ENCODE assay signal across 17 cellular contexts in genomic region chr6:21511891-21512550, GRCh38.
DNase-seq lines count a peak whose midpoint lies in the region; ATAC-seq and TF ChIP-seq lines count a peak whose summit lies in the region.
"Had no signal": no experiment of that assay in that cellular context is flagged by ENCODE, and none has a peak within 500 bp of the region (broad histone marks: within the 10 kb centered on the region; RNA-seq: fewer than 3 reads in every experiment).

No MANE protein-coding gene starts in this region.

- H3K4me3 Mint-ChIP-seq in GM23338, result no peak overlapping the region
- H3K4me3 Mint-ChIP-seq in WTC11, result no peak overlapping the region
- H3K4me3 Mint-ChIP-seq: B cell; CD4-positive, alpha-beta T cell; CD8-positive, alpha-beta T cell had no signal

- H3F3A ChIP-seq in GM23338 (replicated peaks; ENCODE audit: low read depth), result no peaks in the 10 kb centered on the region

- H2AFZ ChIP-seq in GM23338, result 0 out of 2 replicates have a peak overlapping the region, but pooled peaks have one; percentile 56

- H3K9me3 Mint-ChIP-seq in GM23338 (no peaks in the 10 kb centered on the region), WTC11 (no peaks in the 10 kb centered on the region)
- H3K9me3 Mint-ChIP-seq: CD4-positive, alpha-beta T cell; CD8-positive, alpha-beta T cell had no signal

- H3K27me3 Mint-ChIP-seq in GM23338 (ENCODE audit: insufficient read depth, low read depth, poor library complexity) (peaks cover 2% of the 10 kb centered on the region), WTC11 (ENCODE audit: low read depth) (no peaks in the 10 kb centered on the region)

- no peak for DNase-seq in GM23338 (ENCODE audit: low spot score)
- no peak for DNase-seq in WTC11 (ENCODE audit: low spot score)
- peak; percentile 21 for DNase-seq in iPS-NIHi11 (ENCODE audit: low spot score)
- no peak for DNase-seq in activated effector memory CD4-positive, alpha-beta T cell treated with Interleukin-2 at 50 U/mL for 16 hours
- DNase-seq in thyroid gland, result no peak
- DNase-seq in NCI-H1694 treated with DMSO at 0.1 percent for 48 hours (lab: John Stamatoyannopoulos, UW), result no peak
- DNase-seq: 8988T; AML-193; Caco-2; Calu3; CD4-positive, alpha-beta T cell; CD8-positive, alpha-beta T cell; DMS79 treated with DMSO at 0.1 percent for 48 hours; GF-D8 had no signal

- ATAC-seq in GM23338 (peak; percentile 51; the same call in 2 of the 3 replicates), WTC11 (peak; percentile 39; the same call in 1 of the 2 replicates)
- ATAC-seq: CD8-positive, alpha-beta T cell had no signal

- 93 to 94% methylated on average over 6 of the region's 6 CpGs for WGBS in thyroid gland, 2 donors

- no peaks in the 10 kb centered on the region for H4K20me1 ChIP-seq in GM23338 (replicated peaks; ENCODE audit: insufficient read depth)
- H4K20me1 ChIP-seq: BLaER1 treated with 17β-estradiol and CSF1 and Interleukin-3, amounts not matched to agents 10 nM and 100 nM had no signal

- H3K36me3 Mint-ChIP-seq in GM23338 (ENCODE audit: low read depth), result no peaks in the 10 kb centered on the region
- H3K36me3 Mint-ChIP-seq in WTC11, result no peaks in the 10 kb centered on the region
- H3K36me3 Mint-ChIP-seq: CD8-positive, alpha-beta T cell had no signal

- POLR2A ChIA-PET in WTC11 (lab: Charles Lee), result no interaction called here

- H3K79me2 ChIP-seq in GM23338 (replicated peaks; ENCODE audit: insufficient read depth), result no peaks in the 10 kb centered on the region

- H3K27ac ChIP-seq in GM23338 (ENCODE audit: low read depth) (no peak overlapping the region), thyroid gland (no peak overlapping the region)
- H3K27ac ChIP-seq: BLaER1 treated with 17β-estradiol and CSF1 and Interleukin-3, amounts not matched to agents 10 nM and 100 nM; C4-2B had no signal

- H3K36me3 ChIP-seq in GM23338 (ENCODE audit: insufficient read depth) (no peaks in the 10 kb centered on the region), thyroid gland (no peaks in the 10 kb centered on the region)
- H3K36me3 ChIP-seq: BLaER1 treated with 17β-estradiol and CSF1 and Interleukin-3, amounts not matched to agents 10 nM and 100 nM had no signal

- TF ChIP-seq CTCF in GM23338 (conservative IDR thresholded peaks at IDR 0.05; ENCODE audit: low read depth in 2 of 2) (no peak), WTC11 (IDR thresholded peaks at IDR 0.05) (no peak), thyroid gland (IDR thresholded peaks at IDR 0.05) (no peak)

- H3K27me3 ChIP-seq in GM23338 (ENCODE audit: insufficient read depth) (no peaks in the 10 kb centered on the region), thyroid gland (no peaks in the 10 kb centered on the region)
- H3K27me3 ChIP-seq: BLaER1 treated with 17β-estradiol and CSF1 and Interleukin-3, amounts not matched to agents 10 nM and 100 nM had no signal

- H3K4me2 ChIP-seq in GM23338, result no peak overlapping the region
- H3K4me2 ChIP-seq: BLaER1 treated with 17β-estradiol and CSF1 and Interleukin-3, amounts not matched to agents 10 nM and 100 nM had no signal

- peaks cover 3% of the 10 kb centered on the region; the same call in 1 of the 2 replicates for H3K4me1 ChIP-seq in GM23338 (ENCODE audit: insufficient read depth)
- no peaks in the 10 kb centered on the region for H3K4me1 ChIP-seq in thyroid gland
- H3K4me1 ChIP-seq: BLaER1 treated with 17β-estradiol and CSF1 and Interleukin-3, amounts not matched to agents 10 nM and 100 nM; Caco-2 had no signal

- no peak for TF ChIP-seq POLR2A in thyroid gland (IDR thresholded peaks at IDR 0.05)

- H3K4me1 Mint-ChIP-seq in GM23338 (peaks cover 4% of the 10 kb centered on the region; the same call in 2 of the 3 replicates), WTC11 (peaks cover 5% of the 10 kb centered on the region; the same call in 1 of the 2 replicates)
- H3K4me1 Mint-ChIP-seq: B cell had no signal

- intact Hi-C loops in thyroid gland (cut with DNase I), result no loop called here

- H3K9me2 ChIP-seq in GM23338 (ENCODE audit: insufficient read depth), result no peaks in the 10 kb centered on the region

- H3K27ac Mint-ChIP-seq in GM23338 (no peak overlapping the region), WTC11 (no peak overlapping the region)
- H3K27ac Mint-ChIP-seq: B cell; CD4-positive, alpha-beta T cell; CD8-positive, alpha-beta T cell had no signal

- no peaks in the 10 kb centered on the region for H3K9me3 ChIP-seq in thyroid gland
- H3K9me3 ChIP-seq: BLaER1 treated with 17β-estradiol and CSF1 and Interleukin-3, amounts not matched to agents 10 nM and 100 nM; Caco-2 had no signal

- CTCF ChIA-PET in WTC11 (lab: Charles Lee), result interaction anchor here (0.6 to 0.8 kb wide), 2 partner anchors 77 to 114 kb away, joined by 3 read pairs; no protein-coding TSS in a partner anchor

- H3K4me3 ChIP-seq in GM23338 (no peak overlapping the region), thyroid gland (replicated peaks in 1 of 3) (no peak overlapping the region)
- H3K4me3 ChIP-seq: BLaER1 treated with 17β-estradiol and CSF1 and Interleukin-3, amounts not matched to agents 10 nM and 100 nM had no signal

TF ChIP-seq in GM23338, 12 proteins besides CTCF, POLR2A, EP300 and RAD21 (continues in another document):
- no peak for TF ChIP-seq ZNF114 (CRISPR knock-in tag; IDR thresholded peaks at IDR 0.05)
- TF ChIP-seq EZH2phosphoT487 (IDR thresholded peaks at IDR 0.05; ENCODE audit: unreplicated experiment), result no peak
- TF ChIP-seq, protein P1, sequence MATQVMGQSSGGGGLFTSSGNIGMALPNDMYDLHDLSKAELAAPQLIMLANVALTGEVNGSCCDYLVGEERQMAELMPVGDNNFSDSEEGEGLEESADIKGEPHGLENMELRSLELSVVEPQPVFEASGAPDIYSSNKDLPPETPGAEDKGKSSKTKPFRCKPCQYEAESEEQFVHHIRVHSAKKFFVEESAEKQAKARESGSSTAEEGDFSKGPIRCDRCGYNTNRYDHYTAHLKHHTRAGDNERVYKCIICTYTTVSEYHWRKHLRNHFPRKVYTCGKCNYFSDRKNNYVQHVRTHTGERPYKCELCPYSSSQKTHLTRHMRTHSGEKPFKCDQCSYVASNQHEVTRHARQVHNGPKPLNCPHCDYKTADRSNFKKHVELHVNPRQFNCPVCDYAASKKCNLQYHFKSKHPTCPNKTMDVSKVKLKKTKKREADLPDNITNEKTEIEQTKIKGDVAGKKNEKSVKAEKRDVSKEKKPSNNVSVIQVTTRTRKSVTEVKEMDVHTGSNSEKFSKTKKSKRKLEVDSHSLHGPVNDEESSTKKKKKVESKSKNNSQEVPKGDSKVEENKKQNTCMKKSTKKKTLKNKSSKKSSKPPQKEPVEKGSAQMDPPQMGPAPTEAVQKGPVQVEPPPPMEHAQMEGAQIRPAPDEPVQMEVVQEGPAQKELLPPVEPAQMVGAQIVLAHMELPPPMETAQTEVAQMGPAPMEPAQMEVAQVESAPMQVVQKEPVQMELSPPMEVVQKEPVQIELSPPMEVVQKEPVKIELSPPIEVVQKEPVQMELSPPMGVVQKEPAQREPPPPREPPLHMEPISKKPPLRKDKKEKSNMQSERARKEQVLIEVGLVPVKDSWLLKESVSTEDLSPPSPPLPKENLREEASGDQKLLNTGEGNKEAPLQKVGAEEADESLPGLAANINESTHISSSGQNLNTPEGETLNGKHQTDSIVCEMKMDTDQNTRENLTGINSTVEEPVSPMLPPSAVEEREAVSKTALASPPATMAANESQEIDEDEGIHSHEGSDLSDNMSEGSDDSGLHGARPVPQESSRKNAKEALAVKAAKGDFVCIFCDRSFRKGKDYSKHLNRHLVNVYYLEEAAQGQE (IDR thresholded peaks at IDR 0.05; ENCODE audit: unreplicated experiment), result no peak
- no peak for TF ChIP-seq STAT1 (IDR thresholded peaks at IDR 0.05; ENCODE audit: unreplicated experiment)

TF ChIP-seq in WTC11, 78 proteins besides CTCF, POLR2A, EP300 and RAD21:
- TF ChIP-seq NR1H2 (CRISPR knock-in tag; IDR thresholded peaks at IDR 0.05), result no peak
- TF ChIP-seq, protein P2, sequence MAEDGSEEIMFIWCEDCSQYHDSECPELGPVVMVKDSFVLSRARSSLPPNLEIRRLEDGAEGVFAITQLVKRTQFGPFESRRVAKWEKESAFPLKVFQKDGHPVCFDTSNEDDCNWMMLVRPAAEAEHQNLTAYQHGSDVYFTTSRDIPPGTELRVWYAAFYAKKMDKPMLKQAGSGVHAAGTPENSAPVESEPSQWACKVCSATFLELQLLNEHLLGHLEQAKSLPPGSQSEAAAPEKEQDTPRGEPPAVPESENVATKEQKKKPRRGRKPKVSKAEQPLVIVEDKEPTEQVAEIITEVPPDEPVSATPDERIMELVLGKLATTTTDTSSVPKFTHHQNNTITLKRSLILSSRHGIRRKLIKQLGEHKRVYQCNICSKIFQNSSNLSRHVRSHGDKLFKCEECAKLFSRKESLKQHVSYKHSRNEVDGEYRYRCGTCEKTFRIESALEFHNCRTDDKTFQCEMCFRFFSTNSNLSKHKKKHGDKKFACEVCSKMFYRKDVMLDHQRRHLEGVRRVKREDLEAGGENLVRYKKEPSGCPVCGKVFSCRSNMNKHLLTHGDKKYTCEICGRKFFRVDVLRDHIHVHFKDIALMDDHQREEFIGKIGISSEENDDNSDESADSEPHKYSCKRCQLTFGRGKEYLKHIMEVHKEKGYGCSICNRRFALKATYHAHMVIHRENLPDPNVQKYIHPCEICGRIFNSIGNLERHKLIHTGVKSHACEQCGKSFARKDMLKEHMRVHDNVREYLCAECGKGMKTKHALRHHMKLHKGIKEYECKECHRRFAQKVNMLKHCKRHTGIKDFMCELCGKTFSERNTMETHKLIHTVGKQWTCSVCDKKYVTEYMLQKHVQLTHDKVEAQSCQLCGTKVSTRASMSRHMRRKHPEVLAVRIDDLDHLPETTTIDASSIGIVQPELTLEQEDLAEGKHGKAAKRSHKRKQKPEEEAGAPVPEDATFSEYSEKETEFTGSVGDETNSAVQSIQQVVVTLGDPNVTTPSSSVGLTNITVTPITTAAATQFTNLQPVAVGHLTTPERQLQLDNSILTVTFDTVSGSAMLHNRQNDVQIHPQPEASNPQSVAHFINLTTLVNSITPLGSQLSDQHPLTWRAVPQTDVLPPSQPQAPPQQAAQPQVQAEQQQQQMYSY (CRISPR knock-in tag; IDR thresholded peaks at IDR 0.05), result peak; percentile 52; the same call in 1 of the 2 replicates
